In the genomic region with DNA sequence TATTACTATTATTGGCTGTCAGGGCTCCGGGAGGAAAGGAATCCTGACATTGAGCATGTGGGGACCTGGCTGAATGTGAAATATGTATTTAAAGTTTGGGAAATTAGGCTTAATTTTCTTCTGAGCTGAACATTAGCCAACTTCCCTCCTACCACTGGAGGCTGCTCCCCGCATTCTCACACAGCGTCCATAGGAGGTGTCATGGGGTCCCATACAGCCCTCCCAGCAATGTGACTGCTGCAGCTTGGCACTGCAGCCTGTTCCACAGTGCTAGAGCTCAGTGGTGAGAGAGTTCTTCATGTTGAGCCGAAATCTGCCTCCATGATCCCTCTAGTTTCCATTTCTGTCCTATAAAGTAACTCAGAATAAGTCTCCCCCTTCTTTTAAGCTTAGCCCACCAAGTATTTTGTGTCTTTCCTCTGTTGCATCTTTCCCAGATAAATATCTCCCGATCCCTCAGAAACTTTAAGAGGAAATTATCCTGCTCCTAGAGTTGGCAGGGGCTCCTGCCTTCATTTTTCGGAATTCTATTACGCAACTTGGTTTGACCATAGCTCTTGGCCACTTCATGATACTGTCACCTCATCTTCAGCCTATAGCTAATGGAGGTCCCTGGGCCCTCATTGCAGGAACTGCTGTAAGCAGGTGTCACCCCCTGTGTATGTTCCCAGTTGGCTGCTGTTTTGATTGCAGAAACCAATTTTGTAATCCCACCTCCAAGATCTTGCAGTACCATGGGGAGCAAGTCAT, we compare ENCODE assay signal across 32 cellular contexts. TPM values are rescaled to one million over a fixed set of nuclear protein-coding genes. Genes with fewer than 3 reads are reported as not detected.
DNase-seq lines count a peak whose midpoint lies in the region; ATAC-seq and TF ChIP-seq lines count a peak whose summit lies in the region.
"Had no signal": no experiment of that assay in that cellular context is flagged by ENCODE, and none has a peak within 500 bp of the region (broad histone marks: within the 10 kb centered on the region; RNA-seq: fewer than 3 reads in every experiment).

No MANE protein-coding gene starts in this region.

- H3F3A ChIP-seq in smooth muscle cell (ENCODE audit: low read depth), result no peaks in the 10 kb centered on the region

- POLR2A ChIA-PET in HCT116 (lab: Charles Lee), result no interaction called here
- POLR2A ChIA-PET in WTC11 (lab: Charles Lee), result no interaction called here

- no peak for TF ChIP-seq RAD21 in HCT116 (IDR thresholded peaks at IDR 0.05; ENCODE audit: low read depth)

- no peaks in the 10 kb centered on the region for H3K27me3 ChIP-seq in HCT116 (ENCODE audit: insufficient read depth, low read length)
- no peaks in the 10 kb centered on the region for H3K27me3 ChIP-seq in lower lobe of right lung (ENCODE audit: low read depth)
- H3K27me3 ChIP-seq in smooth muscle cell (ENCODE audit: low read depth), result peaks cover 9% of the 10 kb centered on the region
- H3K27me3 ChIP-seq: ascending aorta had no signal

- no peak overlapping the region for H3K4me3 Mint-ChIP-seq in WTC11
- H3K4me3 Mint-ChIP-seq: activated CD4-positive, alpha-beta T cell treated with anti-CD3 and anti-CD28 coated beads, Interleukin-2, amount 10 ng/mL, durations not matched to agents 7 days and 5 days; activated naive CD4-positive, alpha-beta T cell treated with anti-CD3 and anti-CD28 coated beads for 36 hours; H9; type B pancreatic cell had no signal

- H2AFZ ChIP-seq in HCT116 (ENCODE audit: low read depth, low read length, poor library complexity, severe bottlenecking) (no peak overlapping the region), smooth muscle cell (ENCODE audit: low read depth) (no peak overlapping the region)

- RAD21 ChIA-PET in HCT116 (lab: Charles Lee; ENCODE audit: low non-redundant PET in 1 of 2, low total read pairs in 2 of 2, uncharacterized antibody in 2 of 2, unreplicated experiment in 2 of 2), result no interaction called here

- no peak overlapping the region for H3K27ac Mint-ChIP-seq in WTC11
- H3K27ac Mint-ChIP-seq: activated CD4-positive, alpha-beta T cell treated with anti-CD3 and anti-CD28 coated beads, Interleukin-2, amount 10 ng/mL, durations not matched to agents 7 days and 5 days; activated naive CD4-positive, alpha-beta T cell treated with anti-CD3 and anti-CD28 coated beads for 36 hours; CD4-positive, CD25-positive, alpha-beta regulatory T cell; H9; type B pancreatic cell had no signal

- H3K9me3 Mint-ChIP-seq in WTC11, result no peaks in the 10 kb centered on the region
- H3K9me3 Mint-ChIP-seq: activated CD4-positive, alpha-beta T cell treated with anti-CD3 and anti-CD28 coated beads, Interleukin-2, amount 10 ng/mL, durations not matched to agents 7 days and 5 days; activated naive CD4-positive, alpha-beta T cell treated with anti-CD3 and anti-CD28 coated beads for 36 hours; H9; type B pancreatic cell had no signal

- peak; percentile 61; the same call in 1 of the 2 replicates for ATAC-seq in HCT116
- ATAC-seq in WTC11, result peak; percentile 94
- no peak for ATAC-seq in lower lobe of right lung
- ATAC-seq in GM18909 (IDR thresholded peaks at IDR 0.05; ENCODE audit: poor library complexity, unreplicated experiment), result no peak
- no peak for ATAC-seq in GM18907 (IDR thresholded peaks at IDR 0.05; ENCODE audit: unreplicated experiment)
- ATAC-seq: left cardiac atrium had no signal

- no TSS peak for BruUV-seq in HCT116 (replicated peaks; lab: Mats Ljungman, UMichigan)

- no peaks in the 10 kb centered on the region; the same call in 1 of the 2 replicates for H3K9me2 ChIP-seq in HCT116 (ENCODE audit: insufficient read depth)

- H3K9me3 ChIP-seq in HCT116 (ENCODE audit: control insufficient read depth in 1 of 2, insufficient read depth in 1 of 2, low read depth in 1 of 2, low read length in 2 of 2) (no peaks in the 10 kb centered on the region), lower lobe of right lung (no peaks in the 10 kb centered on the region), smooth muscle cell (replicated peaks; ENCODE audit: low read depth) (no peaks in the 10 kb centered on the region)
- H3K9me3 ChIP-seq: ascending aorta had no signal

- no peak overlapping the region for H3K27ac ChIP-seq in HCT116 (ENCODE audit: low read depth, low read length)
- no peak overlapping the region for H3K27ac ChIP-seq in lower lobe of right lung
- no peak overlapping the region for H3K27ac ChIP-seq in smooth muscle cell (ENCODE audit: low read depth)
- H3K27ac ChIP-seq: 22Rv1, ascending aorta, dorsolateral prefrontal cortex, skin epidermis, VCaP had no signal

- H3K4me1 ChIP-seq in HCT116 (ENCODE audit: control insufficient read depth in 1 of 2, insufficient read depth in 2 of 2, low read length in 2 of 2), result no peaks in the 10 kb centered on the region
- peaks cover 19% of the 10 kb centered on the region for H3K4me1 ChIP-seq in lower lobe of right lung
- H3K4me1 ChIP-seq in smooth muscle cell (ENCODE audit: low read depth), result no peaks in the 10 kb centered on the region
- H3K4me1 ChIP-seq: ascending aorta had no signal

- peaks cover 6% of the 10 kb centered on the region for H3K27me3 Mint-ChIP-seq in WTC11 (ENCODE audit: low read depth)

- H3K79me2 ChIP-seq in HCT116 (ENCODE audit: insufficient read depth, low read length), result no peaks in the 10 kb centered on the region
- no peaks in the 10 kb centered on the region for H3K79me2 ChIP-seq in smooth muscle cell (ENCODE audit: low read depth)

- TF ChIP-seq CTCF in HCT116 (IDR thresholded peaks at IDR 0.05 in 2 of 3, conservative IDR thresholded peaks at IDR 0.05 in 1 of 3; ENCODE audit: borderline replicate concordance in 1 of 3, insufficient read depth in 1 of 3, low read depth in 2 of 3, low read length in 2 of 3) (peak in 2 of 3 experiments; percentile 12 to 22; a peak in 1 of 6 replicates), WTC11 (IDR thresholded peaks at IDR 0.05) (no peak), lower lobe of right lung (IDR thresholded peaks at IDR 0.05) (peak; percentile 13), smooth muscle cell (IDR thresholded peaks at IDR 0.05; ENCODE audit: borderline replicate concordance, insufficient read depth, poor library complexity, severe bottlenecking) (no peak)

- no peak for TF ChIP-seq POLR2A in HCT116 (IDR thresholded peaks at IDR 0.05; ENCODE audit: borderline replicate concordance, extremely low read depth, insufficient read depth, insufficient read length)

- intact Hi-C loops in HCT116 (cut with micrococcal nuclease) (no loop called here), lower lobe of right lung (cut with DNase I) (no loop called here)

- H3K9ac ChIP-seq in HCT116 (ENCODE audit: low read length), result no peak overlapping the region
- H3K9ac ChIP-seq in smooth muscle cell (ENCODE audit: low read depth), result no peak overlapping the region

- H4K20me1 ChIP-seq in HCT116 (ENCODE audit: insufficient read depth) (no peaks in the 10 kb centered on the region), smooth muscle cell (ENCODE audit: low read depth) (no peaks in the 10 kb centered on the region)

- no peak overlapping the region for H3K4me3 ChIP-seq in HCT116 (replicated peaks in 1 of 2; ENCODE audit: low read depth in 1 of 2, low read length in 2 of 2)
- H3K4me3 ChIP-seq in lower lobe of right lung, result no peak overlapping the region
- no peak overlapping the region for H3K4me3 ChIP-seq in smooth muscle cell
- H3K4me3 ChIP-seq: ascending aorta, dorsolateral prefrontal cortex, skin epidermis had no signal

- no peak overlapping the region for H3K4me2 ChIP-seq in HCT116 (ENCODE audit: low read length)
- no peak overlapping the region for H3K4me2 ChIP-seq in smooth muscle cell

- no peaks in the 10 kb centered on the region for H3K36me3 Mint-ChIP-seq in WTC11
- H3K36me3 Mint-ChIP-seq: CD4-positive, CD25-positive, alpha-beta regulatory T cell; type B pancreatic cell had no signal

- WGBS in smooth muscle cell (ENCODE audit: low lambda C conversion rate), result 83% methylated on average over 7 of the region's 7 CpGs

- DNase-seq in DMS 273 (lab: John Stamatoyannopoulos, UW; ENCODE audit: unreplicated experiment) (peak; percentile 29), DMS 273 treated with DMSO at 0.1 percent for 48 hours (lab: John Stamatoyannopoulos, UW) (no peak), HCT116 (ENCODE audit: low read depth, low spot score) (no peak), WTC11 (ENCODE audit: low spot score) (no peak), lower lobe of right lung (no peak), smooth muscle cell (lab: John Stamatoyannopoulos, UW; ENCODE audit: unreplicated experiment) (no peak)
- DNase-seq: activated CD4-positive, alpha-beta T cell treated with anti-CD3 and anti-CD28 coated beads, Interleukin-2, amount 10 ng/mL, durations not matched to agents 7 days and 5 days; activated naive CD4-positive, alpha-beta T cell treated with anti-CD3 and anti-CD28 coated beads for 36 hours; caudate nucleus; CD4-positive, CD25-positive, alpha-beta regulatory T cell; dorsolateral prefrontal cortex; glutamatergic neuron; H9; left cardiac atrium; mesendoderm; NCI-H1436 treated with DMSO at 0.1 percent for 48 hours; NCI-H2171 treated with DMSO at 0.1 percent for 48 hours; NCI-H526; occipital lobe; stimulated activated CD4-positive, alpha-beta T cell treated with anti-CD3 and anti-CD28 coated beads, Interleukin-2, amount 100 ng/mL, for 24 hours; T-helper 2 cell had no signal

- H3K36me3 ChIP-seq in HCT116 (ENCODE audit: control insufficient read depth in 1 of 2, insufficient read depth in 2 of 2, low read length in 2 of 2) (no peaks in the 10 kb centered on the region), lower lobe of right lung (no peaks in the 10 kb centered on the region), smooth muscle cell (ENCODE audit: low read depth) (no peaks in the 10 kb centered on the region)
- H3K36me3 ChIP-seq: ascending aorta had no signal

- CTCF ChIA-PET in HCT116 (lab: Charles Lee) (interaction anchor here (1.0 to 9.3 kb wide), 3 partner anchors 9 to 87 kb away, joined by 3 to 229 read pairs (median 4); no protein-coding TSS in a partner anchor), WTC11 (lab: Charles Lee) (interaction anchor here (0.6 to 3.3 kb wide), 23 partner anchors 12 to 214 kb away, joined by 3 to 26 read pairs (median 5); partner anchors contain the start of genes DUSP23, IGSF9 and VSIG8)

- H3K4me1 Mint-ChIP-seq in WTC11, result no peaks in the 10 kb centered on the region
- H3K4me1 Mint-ChIP-seq: H9 had no signal

RNA-seq across cellular contexts. Expression of gene FCRL6, which starts 2.0 kb away (rescaled TPM):
- total RNA-seq in HCT116 (2021; ENCODE audit: unreplicated experiment), result not detected
- polyA plus RNA-seq in HCT116 (2012), result not detected in 2 replicates
- not detected in 3 replicates for total RNA-seq in WTC11 (2021)
- total RNA-seq in lower lobe of right lung, result 2.3 TPM
- total RNA-seq in smooth muscle cell, result not detected in 2 replicates
- polyA plus RNA-seq in smooth muscle cell, result not detected in 2 replicates
- total RNA-seq: activated naive CD4-positive, alpha-beta T cell treated with anti-CD3 and anti-CD28 coated beads for 36 hours; ascending aorta; CD4-positive, CD25-positive, alpha-beta regulatory T cell; G401; H9; MCF 10A; occipital lobe; RPMI7951 had no signal

RNA-seq across cellular contexts. Expression of gene SLAMF8, which starts 22.6 kb away (rescaled TPM):
- total RNA-seq in HCT116 (2021; ENCODE audit: unreplicated experiment), result not detected
- polyA plus RNA-seq in HCT116 (2012), result 0.02 TPM in 1 of 2 replicates, not detected in the other
- 0.07 TPM in 1 of 3 replicates, not detected in the others for total RNA-seq in WTC11 (2021)
- total RNA-seq in lower lobe of right lung, result 51.2 TPM
- total RNA-seq in smooth muscle cell, result 10.8 and 11.0 TPM in 2 replicates
- polyA plus RNA-seq in smooth muscle cell, result 13.5 and 15.1 TPM in 2 replicates
- total RNA-seq: CD4-positive, CD25-positive, alpha-beta regulatory T cell; G401; H9; MCF 10A; occipital lobe had no signal

RNA-seq across cellular contexts. Expression of gene DUSP23, which starts 23.4 kb away (rescaled TPM):
- total RNA-seq in HCT116 (2021; ENCODE audit: unreplicated experiment) (35.8 TPM), WTC11 (2021) (35.2 to 52.1 TPM (median 47.5 TPM) in 3 replicates), lower lobe of right lung (55.5 TPM), smooth muscle cell (11.4 and 32.9 TPM in 2 replicates)
- polyA plus RNA-seq in HCT116 (2012), result 48.9 and 50.0 TPM in 2 replicates
- polyA plus RNA-seq in smooth muscle cell, result 41.4 and 47.4 TPM in 2 replicates

RNA-seq across cellular contexts. Expression of gene VSIG8, which starts 58.3 kb away (rescaled TPM):
- not detected for total RNA-seq in HCT116 (2021; ENCODE audit: unreplicated experiment)
- 0.05 TPM in 1 of 2 replicates, not detected in the other for polyA plus RNA-seq in HCT116 (2012)
- not detected in 3 replicates for total RNA-seq in WTC11 (2021)
- 0.35 TPM for total RNA-seq in lower lobe of right lung
- total RNA-seq in smooth muscle cell, result not detected in 2 replicates
- 0.29 and 1.3 TPM in 2 replicates for polyA plus RNA-seq in smooth muscle cell
- total RNA-seq: activated CD4-positive, alpha-beta T cell treated with anti-CD3 and anti-CD28 coated beads, Interleukin-2, amount 10 ng/mL, durations not matched to agents 7 days and 5 days; activated naive CD4-positive, alpha-beta T cell treated with anti-CD3 and anti-CD28 coated beads for 36 hours; ascending aorta; CD4-positive, CD25-positive, alpha-beta regulatory T cell; G401; H9; left cardiac atrium; MCF 10A; occipital lobe; RPMI7951; subcutaneous adipose tissue had no signal
- polyA plus RNA-seq: CD4-positive, CD25-positive, alpha-beta regulatory T cell had no signal

Comparison
In these comparisons a context has a peak if more than half of its experiments do, and no peak if none do; other contexts are left out.
1. ATAC-seq: peak in HCT116 (single experiment) and WTC11 (single experiment); none in lower lobe of right lung (0 of 2), GM18909 (single experiment) and GM18907 (single experiment).
2. CTCF ChIP-seq: peak in HCT116 (2 of 3) and lower lobe of right lung (single experiment); none in WTC11 (single experiment) and smooth muscle cell (single experiment).